Comparison of ENCODE assay signal across 8 cellular contexts in the genomic region with DNA sequence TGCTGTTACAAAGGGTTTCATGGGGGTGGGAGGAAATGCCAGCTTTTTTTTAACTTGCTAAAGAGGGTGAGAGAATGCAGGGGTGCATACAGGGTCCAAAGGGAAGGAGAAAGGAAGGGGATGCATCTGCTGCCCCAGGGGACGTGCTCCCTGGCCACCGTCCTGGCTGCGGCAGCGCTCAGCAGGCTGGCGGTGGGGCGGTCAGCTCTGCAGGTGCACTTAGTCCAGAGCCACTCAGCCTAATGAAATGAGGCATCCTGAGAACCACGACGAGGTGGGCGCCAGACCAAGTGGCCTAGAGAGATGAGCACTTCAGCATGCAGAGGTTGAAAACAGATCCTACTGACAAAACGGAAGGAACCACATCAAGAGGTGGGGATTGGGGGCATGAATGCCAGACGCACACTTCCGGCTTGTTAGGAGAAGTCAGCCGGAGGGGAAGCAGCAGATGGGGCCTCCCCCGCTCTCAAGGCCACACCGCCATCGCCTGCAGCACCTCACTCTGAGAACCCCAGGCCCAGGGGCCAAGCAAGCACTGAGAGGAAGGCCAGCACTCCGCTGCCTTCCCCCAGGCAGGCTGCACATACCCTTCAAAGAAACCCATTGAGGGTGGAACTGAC.
DNase-seq lines count a peak whose midpoint lies in the region; ATAC-seq and TF ChIP-seq lines count a peak whose summit lies in the region.

No MANE protein-coding gene starts in this region.

- no peak for TF ChIP-seq CTCF in CD14-positive monocyte (IDR thresholded peaks at IDR 0.05)
- no peak for TF ChIP-seq CTCF in Calu3 (IDR thresholded peaks at IDR 0.05; ENCODE audit: unreplicated experiment)

- H3K56ac ChIP-seq in mesendoderm (ENCODE audit: low read length) = no peak overlapping the region

- no peak overlapping the region for H3K4me2 ChIP-seq in mesendoderm (ENCODE audit: low read length)

- H4K5ac ChIP-seq in mesendoderm (ENCODE audit: low read length) = no peak overlapping the region

- H2AK5ac ChIP-seq in mesendoderm (ENCODE audit: low read length) = no peak overlapping the region

- H3K27me3 ChIP-seq in naive thymus-derived CD4-positive, alpha-beta T cell (ENCODE audit: control insufficient read depth in 2 of 2, insufficient read depth in 2 of 2, low read length in 2 of 2) = no peaks in the 10 kb centered on the region
- H3K27me3 ChIP-seq in mesendoderm (ENCODE audit: insufficient read depth, low read length, poor library complexity) = no peaks in the 10 kb centered on the region

- H3K9me3 Mint-ChIP-seq in CD14-positive monocyte (peaks cover 0 to 4% (median 0%) of the 10 kb centered on the region in 7 donors), Calu3 (ENCODE audit: low read depth, unreplicated experiment) (no peaks in the 10 kb centered on the region)
- H3K9me3 Mint-ChIP-seq in naive thymus-derived CD4-positive, alpha-beta T cell = no peaks in the 10 kb centered on the region

- WGBS in mesendoderm (ENCODE audit: extremely low coverage, insufficient coverage, low lambda C conversion rate) = no CpG with 5 or more reads among the region's 17 CpGs

- no peaks in the 10 kb centered on the region for H3K79me2 ChIP-seq in mesendoderm (ENCODE audit: control insufficient read depth, insufficient read depth, low read length)

- H2BK15ac ChIP-seq in mesendoderm (replicated peaks; ENCODE audit: low read depth) = no peak overlapping the region

- no peaks in the 10 kb centered on the region for H3K9me3 ChIP-seq in naive thymus-derived CD4-positive, alpha-beta T cell (ENCODE audit: control insufficient read depth in 2 of 3, low read length in 3 of 3)

- peak; percentile 74 for ATAC-seq in GM21529 (IDR thresholded peaks at IDR 0.05; ENCODE audit: unreplicated experiment)
- peak; percentile 82 for ATAC-seq in naive thymus-derived CD4-positive, alpha-beta T cell
- no peak for ATAC-seq in HG03520 (IDR thresholded peaks at IDR 0.05; ENCODE audit: unreplicated experiment)
- ATAC-seq in GM19455 (IDR thresholded peaks at IDR 0.05; ENCODE audit: unreplicated experiment) = no peak

- POLR2A ChIA-PET in naive thymus-derived CD4-positive, alpha-beta T cell (lab: Charles Lee) = no interaction called here

- H3K4me1 ChIP-seq in naive thymus-derived CD4-positive, alpha-beta T cell (ENCODE audit: control insufficient read depth in 2 of 2, insufficient read depth in 2 of 2, low read length in 2 of 2) = peaks cover 0 to 3% of the 10 kb centered on the region in 2 donors
- H3K4me1 ChIP-seq in mesendoderm (ENCODE audit: control insufficient read depth, low read depth, low read length) = no peaks in the 10 kb centered on the region

- H3K79me1 ChIP-seq in mesendoderm (ENCODE audit: low read length) = no peaks in the 10 kb centered on the region

- H2BK5ac ChIP-seq in mesendoderm (ENCODE audit: low read length) = no peak overlapping the region

- no peak overlapping the region for H3K4ac ChIP-seq in mesendoderm (ENCODE audit: low read depth, low read length)

- peaks cover 11% of the 10 kb centered on the region for H3K4me1 Mint-ChIP-seq in CD14-positive monocyte
- H3K4me1 Mint-ChIP-seq in naive thymus-derived CD4-positive, alpha-beta T cell = peaks cover 6 to 15% (median 10%) of the 10 kb centered on the region in 7 donors
- no peaks in the 10 kb centered on the region for H3K4me1 Mint-ChIP-seq in Calu3 (ENCODE audit: low read depth, unreplicated experiment)

- H3K36me3 ChIP-seq in naive thymus-derived CD4-positive, alpha-beta T cell (ENCODE audit: control insufficient read depth in 2 of 3, insufficient read depth in 3 of 3, low read length in 3 of 3) = peaks cover 0 to 4% (median 0%) of the 10 kb centered on the region in 3 experiments
- no peaks in the 10 kb centered on the region for H3K36me3 ChIP-seq in mesendoderm (ENCODE audit: control insufficient read depth, insufficient read depth, low read length)

- intact Hi-C loops in CD14-positive monocyte (cut with micrococcal nuclease) = no loop called here
- intact Hi-C loops in naive thymus-derived CD4-positive, alpha-beta T cell (cut with micrococcal nuclease) = no loop called here
- intact Hi-C loops in Calu3 (cut with micrococcal nuclease; ENCODE audit: unreplicated experiment) = no loop called here

- DNase-seq in CD14-positive monocyte (ENCODE audit: low spot score) = peak; percentile 66
- peak; percentile 36 for DNase-seq in activated CD8-positive, alpha-beta memory T cell treated with anti-CD3 and anti-CD28 coated beads, Interleukin-2, amount 50 U/mL, for 1 hour (ENCODE audit: extremely low read depth)
- DNase-seq in naive thymus-derived CD4-positive, alpha-beta T cell = peak in 8 of 9 donors; percentile 37 to 81 (median 68)
- DNase-seq in Calu3 = no peak
- no peak for DNase-seq in mesendoderm

- H3K36me3 Mint-ChIP-seq in CD14-positive monocyte (peaks cover 37 to 50% of the 10 kb centered on the region in 2 donors), Calu3 (ENCODE audit: insufficient read depth, unreplicated experiment) (no peaks in the 10 kb centered on the region)
- H3K36me3 Mint-ChIP-seq in naive thymus-derived CD4-positive, alpha-beta T cell = peaks cover 0 to 27% (median 1%) of the 10 kb centered on the region in 5 donors

- no TSS peak for BruUV-seq in Calu3 (replicated peaks; lab: Mats Ljungman, UMichigan)

- CTCF ChIA-PET in naive thymus-derived CD4-positive, alpha-beta T cell (lab: Charles Lee) = interaction anchor here (0.6 kb wide), 1 partner anchor 138 kb away, joined by 3 read pairs; no protein-coding TSS in a partner anchor
- CTCF ChIA-PET in Calu3 (lab: Charles Lee) = no interaction called here

- H3K23ac ChIP-seq in mesendoderm (ENCODE audit: low read length) = no peak overlapping the region

- H2BK120ac ChIP-seq in mesendoderm (ENCODE audit: low read depth, low read length) = no peak overlapping the region

- H3K27me3 Mint-ChIP-seq in CD14-positive monocyte (ENCODE audit: low read depth in 3 of 3) = peaks cover 0 to 2% (median 0%) of the 10 kb centered on the region in 3 donors
- H3K27me3 Mint-ChIP-seq in naive thymus-derived CD4-positive, alpha-beta T cell = no peaks in the 10 kb centered on the region
- no peaks in the 10 kb centered on the region for H3K27me3 Mint-ChIP-seq in Calu3 (ENCODE audit: unreplicated experiment)

- no peak overlapping the region for H3K18ac ChIP-seq in mesendoderm (ENCODE audit: low read length)

- peak overlapping the region in 4 of 7 donors; percentile 50 to 72 (median 58) for H3K27ac Mint-ChIP-seq in CD14-positive monocyte
- peak overlapping the region; percentile 62 to 96 (median 90) for H3K27ac Mint-ChIP-seq in naive thymus-derived CD4-positive, alpha-beta T cell
- no peak overlapping the region for H3K27ac Mint-ChIP-seq in Calu3 (ENCODE audit: unreplicated experiment)

- peak overlapping the region; percentile 61 for H3K27ac ChIP-seq in naive thymus-derived CD4-positive, alpha-beta T cell (ENCODE audit: low read depth, low read length)
- H3K27ac ChIP-seq in mesendoderm (ENCODE audit: low read depth, low read length) = no peak overlapping the region

- peak overlapping the region; percentile 12 to 39 for H3K4me3 Mint-ChIP-seq in CD14-positive monocyte
- H3K4me3 Mint-ChIP-seq in naive thymus-derived CD4-positive, alpha-beta T cell = peak overlapping the region; percentile 39 to 81 (median 74)
- H3K4me3 Mint-ChIP-seq in Calu3 (ENCODE audit: low read depth, unreplicated experiment) = no peak overlapping the region

- H3K4me3 ChIP-seq in naive thymus-derived CD4-positive, alpha-beta T cell (ENCODE audit: low read length) = peak overlapping the region; percentile 26
- no peak overlapping the region for H3K4me3 ChIP-seq in mesendoderm (ENCODE audit: low read length)

- H3K9ac ChIP-seq in mesendoderm (ENCODE audit: low read length) = no peak overlapping the region

- no peak overlapping the region for H4K8ac ChIP-seq in mesendoderm (ENCODE audit: low read depth, low read length)

Comparison
In these comparisons a context has a peak if more than half of its experiments do, and no peak if none do; other contexts are left out.
1. DNase-seq: peak in CD14-positive monocyte (single experiment), activated CD8-positive, alpha-beta memory T cell treated with anti-CD3 and anti-CD28 coated beads, Interleukin-2, amount 50 U/mL, for 1 hour (single experiment) and naive thymus-derived CD4-positive, alpha-beta T cell (8 of 9); none in Calu3 (single experiment) and mesendoderm (single experiment).
2. ATAC-seq: peak in GM21529 (single experiment) and naive thymus-derived CD4-positive, alpha-beta T cell (single experiment); none in HG03520 (single experiment) and GM19455 (single experiment).